28 cellular contexts compared by ENCODE assay signal in the genomic region with DNA sequence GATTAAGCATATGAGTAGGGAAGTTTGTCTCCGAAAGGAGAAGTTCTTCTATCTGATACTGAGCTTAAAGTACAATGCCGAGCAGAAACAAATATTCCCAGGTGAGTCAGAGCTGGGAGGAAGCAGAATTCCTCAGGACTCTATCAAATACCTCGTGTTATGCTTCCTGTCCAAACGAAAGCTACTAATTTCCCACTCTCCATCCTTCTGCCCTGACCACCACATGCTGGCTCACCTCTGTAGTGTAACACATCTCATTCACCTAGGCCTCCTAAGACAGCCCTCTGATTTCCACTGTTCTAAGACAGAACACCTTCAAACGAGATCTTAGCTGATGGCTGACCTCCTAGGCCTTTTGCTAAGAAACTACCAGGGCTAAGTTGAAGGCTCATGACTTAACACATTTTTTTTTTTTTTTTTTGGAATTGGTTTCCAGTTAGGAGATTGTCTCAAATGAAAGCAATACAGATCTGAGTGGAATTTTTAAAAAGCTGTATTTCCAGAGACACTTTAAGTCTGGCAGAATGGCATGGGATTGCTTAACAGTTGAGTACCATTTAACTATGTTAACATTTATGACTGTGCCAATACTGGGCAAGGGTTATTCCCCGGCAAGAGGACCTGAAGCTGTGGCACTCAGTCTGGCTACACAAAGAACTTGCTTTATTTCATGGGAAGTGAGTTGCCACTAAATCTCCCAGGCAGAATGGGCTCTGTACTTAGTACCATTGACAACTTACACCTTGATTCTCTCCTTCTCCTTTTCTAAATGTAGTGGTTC.
DNase-seq lines count a peak whose midpoint lies in the region; ATAC-seq and TF ChIP-seq lines count a peak whose summit lies in the region.
"Had no signal": no experiment of that assay in that cellular context is flagged by ENCODE, and none has a peak within 500 bp of the region (broad histone marks: within the 10 kb centered on the region; RNA-seq: fewer than 3 reads in every experiment).

No MANE protein-coding gene starts in this region.

- TF ChIP-seq CTCF in Calu3 (IDR thresholded peaks at IDR 0.05; ENCODE audit: unreplicated experiment) (no peak), lower lobe of right lung (IDR thresholded peaks at IDR 0.05) (no peak)

- H3K36me3 ChIP-seq in lower lobe of right lung: no peaks in the 10 kb centered on the region
- H3K36me3 ChIP-seq: Peyer's patch, vagina had no signal

- H3K9me3 Mint-ChIP-seq in Calu3 (ENCODE audit: low read depth, unreplicated experiment): no peaks in the 10 kb centered on the region
- H3K9me3 Mint-ChIP-seq: activated naive CD8-positive, alpha-beta T cell treated with anti-CD3 and anti-CD28 coated beads, Interleukin-2, amount 50 U/mL, for 24 hours; naive B cell had no signal

- no peaks in the 10 kb centered on the region for H3K27me3 ChIP-seq in lower lobe of right lung (ENCODE audit: low read depth)
- H3K27me3 ChIP-seq: Peyer's patch, vagina had no signal

- H3K4me3 Mint-ChIP-seq in Calu3 (ENCODE audit: low read depth, unreplicated experiment): no peak overlapping the region
- H3K4me3 Mint-ChIP-seq: activated CD4-positive, alpha-beta T cell treated with anti-CD3 and anti-CD28 coated beads for 36 hours; activated naive CD8-positive, alpha-beta T cell treated with anti-CD3 and anti-CD28 coated beads, Interleukin-2, amount 50 U/mL, for 24 hours; naive B cell had no signal

- H3K4me3 ChIP-seq in lower lobe of right lung: no peak overlapping the region
- H3K4me3 ChIP-seq: K562, Peyer's patch, psoas muscle, smooth muscle cell, vagina had no signal

- no peak overlapping the region for H3K27ac ChIP-seq in lower lobe of right lung
- H3K27ac ChIP-seq: Peyer's patch, psoas muscle, vagina had no signal

- peaks cover 24% of the 10 kb centered on the region for H3K4me1 Mint-ChIP-seq in Calu3 (ENCODE audit: low read depth, unreplicated experiment)
- H3K4me1 Mint-ChIP-seq: activated CD4-positive, alpha-beta T cell treated with anti-CD3 and anti-CD28 coated beads for 36 hours; activated naive CD8-positive, alpha-beta T cell treated with anti-CD3 and anti-CD28 coated beads, Interleukin-2, amount 50 U/mL, for 24 hours had no signal

- CTCF ChIA-PET in Calu3 (lab: Charles Lee): interaction anchor here (1.3 kb wide), 1 partner anchor 188 kb away, joined by 3 read pairs; no protein-coding TSS in a partner anchor

- H3K27ac Mint-ChIP-seq in Calu3 (ENCODE audit: unreplicated experiment): peak overlapping the region; percentile 30
- H3K27ac Mint-ChIP-seq: activated CD4-positive, alpha-beta T cell treated with anti-CD3 and anti-CD28 coated beads for 36 hours; activated naive CD8-positive, alpha-beta T cell treated with anti-CD3 and anti-CD28 coated beads, Interleukin-2, amount 50 U/mL, for 24 hours had no signal

- DNase-seq in Calu3 (peak; percentile 0), NCI-H226 (peak; percentile 57), dermis blood vessel endothelial cell (peak; percentile 48), lower lobe of right lung (no peak), NCI-H446 (lab: John Stamatoyannopoulos, UW) (no peak), DMS53 treated with DMSO at 0.1 percent for 48 hours (lab: John Stamatoyannopoulos, UW; ENCODE audit: unreplicated experiment) (no peak)
- DNase-seq in stimulated activated naive CD4-positive, alpha-beta T cell treated with Interleukin-2 at 50 U/mL for 16 hours (lab: John Stamatoyannopoulos, UW): no peak
- DNase-seq: ACHN; activated CD4-positive, alpha-beta T cell treated with anti-CD3 and anti-CD28 coated beads for 36 hours; activated gamma-delta T cell; activated naive CD8-positive, alpha-beta T cell treated with anti-CD3 and anti-CD28 coated beads, Interleukin-2, amount 50 U/mL, for 24 hours; COR-L47; cortex of kidney; DMS79 treated with DMSO at 0.1 percent for 48 hours; head of caudate nucleus; left cardiac atrium; naive B cell; NCI-H1417 treated with DMSO at 0.1 percent for 48 hours; NCI-H510A; Peyer's patch; psoas muscle; stimulated activated CD4-positive, alpha-beta T cell treated with anti-CD3 and anti-CD28 coated beads, Interleukin-2, amount 100 ng/mL, for 24 hours; T-helper 2 cell had no signal

- no peaks in the 10 kb centered on the region for H3K9me3 ChIP-seq in lower lobe of right lung
- H3K9me3 ChIP-seq: Peyer's patch, psoas muscle, vagina had no signal

- no peaks in the 10 kb centered on the region for H3K36me3 Mint-ChIP-seq in Calu3 (ENCODE audit: insufficient read depth, unreplicated experiment)

- intact Hi-C loops in Calu3 (cut with micrococcal nuclease; ENCODE audit: unreplicated experiment): no loop called here
- intact Hi-C loops in lower lobe of right lung (cut with DNase I): no loop called here

- no TSS peak for BruUV-seq in Calu3 (replicated peaks; lab: Mats Ljungman, UMichigan)

- H3K27me3 Mint-ChIP-seq in Calu3 (ENCODE audit: unreplicated experiment): no peaks in the 10 kb centered on the region
- H3K27me3 Mint-ChIP-seq: activated CD4-positive, alpha-beta T cell treated with anti-CD3 and anti-CD28 coated beads for 36 hours; activated naive CD8-positive, alpha-beta T cell treated with anti-CD3 and anti-CD28 coated beads, Interleukin-2, amount 50 U/mL, for 24 hours; naive B cell had no signal

- H3K4me1 ChIP-seq in lower lobe of right lung: peaks cover 9% of the 10 kb centered on the region
- H3K4me1 ChIP-seq: Peyer's patch, psoas muscle, vagina had no signal

- ATAC-seq in lower lobe of right lung (peak; percentile 93 to 95), GM19467 (IDR thresholded peaks at IDR 0.05; ENCODE audit: unreplicated experiment) (no peak)
- ATAC-seq: activated CD4-positive, alpha-beta T cell treated with anti-CD3 and anti-CD28 coated beads for 36 hours; activated naive CD8-positive, alpha-beta T cell treated with anti-CD3 and anti-CD28 coated beads, Interleukin-2, amount 50 U/mL, for 24 hours; HCT116; K562; psoas muscle had no signal

Comparison
In these comparisons a context has a peak if more than half of its experiments do, and no peak if none do; other contexts are left out.
1. DNase-seq: peak in Calu3 (single experiment), NCI-H226 (single experiment) and dermis blood vessel endothelial cell (single experiment); none in lower lobe of right lung (single experiment), NCI-H446 (0 of 2), DMS53 treated with DMSO at 0.1 percent for 48 hours (single experiment) and stimulated activated naive CD4-positive, alpha-beta T cell treated with Interleukin-2 at 50 U/mL for 16 hours (single experiment).